Comparison of ENCODE assay signal across 10 cellular contexts in genomic region chr3:44914936-44915335, GRCh38. TPM values are rescaled to one million over a fixed set of nuclear protein-coding genes. Genes with fewer than 3 reads are reported as not detected.
DNase-seq lines count a peak whose midpoint lies in the region; ATAC-seq and TF ChIP-seq lines count a peak whose summit lies in the region.
"Had no signal": no experiment of that assay in that cellular context is flagged by ENCODE, and none has a peak within 500 bp of the region (broad histone marks: within the 10 kb centered on the region; RNA-seq: fewer than 3 reads in every experiment).

No MANE protein-coding gene starts in this region.

- H3K4me1 ChIP-seq in testis (peaks cover 2% of the 10 kb centered on the region), gastrocnemius medialis (no peaks in the 10 kb centered on the region)

- H3K27ac ChIP-seq in RWPE1, result no peak overlapping the region
- H3K27ac ChIP-seq in testis, result no peak overlapping the region
- no peak overlapping the region for H3K27ac ChIP-seq in gastrocnemius medialis

- H3K36me3 ChIP-seq in testis (ENCODE audit: low read depth, missing control alignments) (no peaks in the 10 kb centered on the region), gastrocnemius medialis (no peaks in the 10 kb centered on the region)

- POLR2A ChIA-PET in RWPE1 (lab: Yijun Ruan, JAX; ENCODE audit: low non-redundant PET), result no interaction called here

- in situ Hi-C loops in gastrocnemius medialis (cut with MboI; ENCODE audit: low sequenced_read_pairs in 4 of 4), result loop anchor here (10.0 to 25.0 kb wide), 2 partner anchors 378 to 380 kb away; no protein-coding TSS in a partner anchor

- CTCF ChIA-PET in RWPE1 (lab: Yijun Ruan, JAX), result interaction anchor here (0.6 to 0.7 kb wide), 3 partner anchors 13 to 1057 kb away, joined by 3 read pairs; no protein-coding TSS in a partner anchor

- no peak overlapping the region for H3K4me3 ChIP-seq in testis
- no peak overlapping the region for H3K4me3 ChIP-seq in gastrocnemius medialis

- H3K9me3 ChIP-seq in testis (no peaks in the 10 kb centered on the region), gastrocnemius medialis (no peaks in the 10 kb centered on the region)

- ATAC-seq in GM21526 (IDR thresholded peaks at IDR 0.05; ENCODE audit: low FRiP score, unreplicated experiment), result no peak
- no peak for ATAC-seq in gastrocnemius medialis

- DNase-seq in DMS53 (lab: John Stamatoyannopoulos, UW) (peak; percentile 13), DMS53 treated with DMSO at 0.1 percent for 48 hours (lab: John Stamatoyannopoulos, UW; ENCODE audit: unreplicated experiment) (no peak), RWPE1 (ENCODE audit: low spot score) (peak; percentile 34), glomerular visceral epithelial cell (ENCODE audit: extremely low spot score) (peak; percentile 9), testis (peak; percentile 50), gastrocnemius medialis (no peak), superior temporal gyrus (ENCODE audit: extremely low spot score) (no peak)
- DNase-seq: effector memory CD4-positive, alpha-beta T cell; NCI-H526 treated with DMSO at 0.1 percent for 48 hours had no signal

- 58 to 81% methylated on average over 4 of the region's 4 CpGs for WGBS in testis, 2 donors

- TF ChIP-seq POLR2A in testis (IDR thresholded peaks at IDR 0.05) (no peak), gastrocnemius medialis (IDR thresholded peaks at IDR 0.05) (no peak)

- TF ChIP-seq CTCF in RWPE1 (conservative IDR thresholded peaks at IDR 0.05; ENCODE audit: low read depth) (no peak), testis (IDR thresholded peaks at IDR 0.05) (peak in 1 of 3 experiments; percentile 30), gastrocnemius medialis (IDR thresholded peaks at IDR 0.05 in 4 of 5, conservative IDR thresholded peaks at IDR 0.05 in 1 of 5) (no peak)

- intact Hi-C loops in testis (cut with DNase I; ENCODE audit: low total_unique reads) (no loop called here), gastrocnemius medialis (cut with DNase I; ENCODE audit: low total_unique reads) (loop anchor here (5.0 to 10.0 kb wide), 2 partner anchors 383 to 590 kb away; no protein-coding TSS in a partner anchor)

- H3K27me3 ChIP-seq in testis (no peaks in the 10 kb centered on the region), gastrocnemius medialis (peaks cover 0 to 1% (median 0%) of the 10 kb centered on the region in 3 donors)

RNA-seq across cellular contexts. Expression of gene TGM4, which starts 40.5 kb away (rescaled TPM):
- total RNA-seq in testis, result 1 to 10 TPM in 1 of 2 donors, under 1 TPM in 1; 0.68 to 1.4 TPM
- polyA plus RNA-seq in testis (ENCODE audit: insufficient read depth, low read depth, low replicate concordance), result 1.1 TPM
- total RNA-seq in gastrocnemius medialis, result not detected

RNA-seq across cellular contexts. Expression of gene TMEM42, which starts 53.2 kb away (rescaled TPM):
- total RNA-seq in testis, result 10 to 100 TPM; 42.2 to 46.4 TPM
- polyA plus RNA-seq in testis (ENCODE audit: insufficient read depth, low read depth, low replicate concordance), result 42.2 TPM
- total RNA-seq in gastrocnemius medialis, result 10 to 100 TPM in 3 of 4 donors, 1 to 10 TPM in 1; 7.2 to 19.7 (median 14.9) TPM

Comparison
In these comparisons a context has a peak if more than half of its experiments do, and no peak if none do; other contexts are left out.
1. DNase-seq: peak in DMS53 (single experiment), RWPE1 (single experiment), glomerular visceral epithelial cell (single experiment) and testis (single experiment); none in DMS53 treated with DMSO at 0.1 percent for 48 hours (single experiment), gastrocnemius medialis (0 of 2) and superior temporal gyrus (single experiment).